Comparison of ENCODE assay signal across 1 cellular context in the genomic region with DNA sequence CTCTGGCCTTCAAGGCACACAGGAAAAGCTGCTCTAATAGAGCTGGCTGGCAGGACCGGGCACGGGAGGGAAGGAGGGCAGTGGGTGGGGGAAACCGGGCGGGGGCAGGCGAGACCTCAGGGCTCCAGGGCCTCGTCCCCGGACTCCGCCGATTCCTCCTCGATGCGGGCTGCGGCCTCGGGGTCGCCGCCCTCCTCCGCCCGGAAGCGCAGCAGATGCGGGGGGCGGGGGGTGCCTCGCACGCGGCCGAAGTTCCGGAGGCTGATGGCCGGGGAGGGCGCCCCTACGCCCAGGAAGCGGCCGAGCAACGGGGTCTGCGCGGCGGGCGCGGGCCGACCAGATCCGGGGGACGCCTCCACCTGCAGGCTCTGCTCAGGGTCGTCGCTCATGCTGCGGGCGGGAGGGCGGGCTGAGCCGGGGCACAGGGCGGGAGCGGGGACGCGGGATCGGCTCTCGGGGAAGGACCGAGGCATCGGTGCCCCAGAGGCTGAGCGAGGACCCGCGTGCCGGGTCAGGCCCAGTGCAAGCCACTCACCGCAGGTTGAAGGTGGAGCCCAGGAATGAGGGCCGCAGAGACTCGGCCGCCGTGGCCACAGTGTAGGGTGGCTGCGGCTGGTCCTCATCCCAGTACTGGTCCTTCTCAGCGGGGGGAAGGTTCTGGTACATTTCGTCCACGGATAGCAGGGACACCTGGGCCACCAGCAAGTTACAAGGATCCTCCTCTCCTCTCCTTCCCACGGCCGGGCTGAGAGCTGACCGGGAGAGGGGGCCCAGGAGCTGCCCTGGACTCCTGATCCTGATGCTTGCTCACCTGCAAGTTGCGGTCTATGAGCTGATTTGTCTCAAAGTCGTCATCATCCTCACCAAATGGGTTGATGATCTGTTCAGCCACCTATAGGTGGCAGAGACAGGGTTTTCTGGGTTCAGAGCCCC.
A peak's percentile ranks its signal among the peaks of the same experiment; 100 is the strongest.
TF ChIP-seq lines count a peak whose summit lies in the region.

No MANE protein-coding gene starts in this region.

TF ChIP-seq in HepG2, 621 proteins besides CTCF, POLR2A, EP300 and RAD21 (continued from another document and continues in another):
- TF ChIP-seq, protein P1, sequence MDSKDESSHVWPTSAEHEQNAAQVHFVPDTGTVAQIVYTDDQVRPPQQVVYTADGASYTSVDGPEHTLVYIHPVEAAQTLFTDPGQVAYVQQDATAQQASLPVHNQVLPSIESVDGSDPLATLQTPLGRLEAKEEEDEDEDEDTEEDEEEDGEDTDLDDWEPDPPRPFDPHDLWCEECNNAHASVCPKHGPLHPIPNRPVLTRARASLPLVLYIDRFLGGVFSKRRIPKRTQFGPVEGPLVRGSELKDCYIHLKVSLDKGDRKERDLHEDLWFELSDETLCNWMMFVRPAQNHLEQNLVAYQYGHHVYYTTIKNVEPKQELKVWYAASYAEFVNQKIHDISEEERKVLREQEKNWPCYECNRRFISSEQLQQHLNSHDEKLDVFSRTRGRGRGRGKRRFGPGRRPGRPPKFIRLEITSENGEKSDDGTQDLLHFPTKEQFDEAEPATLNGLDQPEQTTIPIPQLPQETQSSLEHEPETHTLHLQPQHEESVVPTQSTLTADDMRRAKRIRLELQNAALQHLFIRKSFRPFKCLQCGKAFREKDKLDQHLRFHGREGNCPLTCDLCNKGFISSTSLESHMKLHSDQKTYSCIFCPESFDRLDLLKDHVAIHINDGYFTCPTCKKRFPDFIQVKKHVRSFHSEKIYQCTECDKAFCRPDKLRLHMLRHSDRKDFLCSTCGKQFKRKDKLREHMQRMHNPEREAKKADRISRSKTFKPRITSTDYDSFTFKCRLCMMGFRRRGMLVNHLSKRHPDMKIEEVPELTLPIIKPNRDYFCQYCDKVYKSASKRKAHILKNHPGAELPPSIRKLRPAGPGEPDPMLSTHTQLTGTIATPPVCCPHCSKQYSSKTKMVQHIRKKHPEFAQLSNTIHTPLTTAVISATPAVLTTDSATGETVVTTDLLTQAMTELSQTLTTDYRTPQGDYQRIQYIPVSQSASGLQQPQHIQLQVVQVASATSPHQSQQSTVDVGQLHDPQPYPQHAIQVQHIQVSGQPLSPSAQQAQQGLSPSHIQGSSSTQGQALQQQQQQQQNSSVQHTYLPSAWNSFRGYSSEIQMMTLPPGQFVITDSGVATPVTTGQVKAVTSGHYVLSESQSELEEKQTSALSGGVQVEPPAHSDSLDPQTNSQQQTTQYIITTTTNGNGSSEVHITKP (CRISPR knock-in tag; IDR thresholded peaks at IDR 0.05; ENCODE audit: low read depth): no peak
- TF ChIP-seq, protein P2, sequence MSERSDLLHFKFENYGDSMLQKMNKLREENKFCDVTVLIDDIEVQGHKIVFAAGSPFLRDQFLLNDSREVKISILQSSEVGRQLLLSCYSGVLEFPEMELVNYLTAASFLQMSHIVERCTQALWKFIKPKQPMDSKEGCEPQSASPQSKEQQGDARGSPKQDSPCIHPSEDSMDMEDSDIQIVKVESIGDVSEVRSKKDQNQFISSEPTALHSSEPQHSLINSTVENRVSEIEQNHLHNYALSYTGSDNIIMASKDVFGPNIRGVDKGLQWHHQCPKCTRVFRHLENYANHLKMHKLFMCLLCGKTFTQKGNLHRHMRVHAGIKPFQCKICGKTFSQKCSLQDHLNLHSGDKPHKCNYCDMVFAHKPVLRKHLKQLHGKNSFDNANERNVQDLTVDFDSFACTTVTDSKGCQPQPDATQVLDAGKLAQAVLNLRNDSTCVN (CRISPR knock-in tag; IDR thresholded peaks at IDR 0.05; ENCODE audit: borderline replicate concordance): peak; percentile 13; the same call in 1 of the 2 replicates
- 0 out of 2 replicates have a peak, but pooled peaks have one; percentile 11 for TF ChIP-seq ISL2 (CRISPR knock-in tag; IDR thresholded peaks at IDR 0.05)
- peak; percentile 10; the same call in 1 of the 2 replicates for TF ChIP-seq SP140L (CRISPR knock-in tag; IDR thresholded peaks at IDR 0.05; ENCODE audit: borderline replicate concordance)
- no peak for TF ChIP-seq NR2F6 (IDR thresholded peaks at IDR 0.05)
- peak; percentile 34; the same call in 1 of the 2 replicates for TF ChIP-seq NR2F6 (CRISPR knock-in tag; IDR thresholded peaks at IDR 0.05)
- peak; percentile 95 for TF ChIP-seq ATF7-NPFF (CRISPR knock-in tag; IDR thresholded peaks at IDR 0.05; ENCODE audit: low read depth)
- TF ChIP-seq ETV5 (CRISPR knock-in tag; IDR thresholded peaks at IDR 0.05; ENCODE audit: borderline replicate concordance): peak; percentile 96
- TF ChIP-seq, protein P3, sequence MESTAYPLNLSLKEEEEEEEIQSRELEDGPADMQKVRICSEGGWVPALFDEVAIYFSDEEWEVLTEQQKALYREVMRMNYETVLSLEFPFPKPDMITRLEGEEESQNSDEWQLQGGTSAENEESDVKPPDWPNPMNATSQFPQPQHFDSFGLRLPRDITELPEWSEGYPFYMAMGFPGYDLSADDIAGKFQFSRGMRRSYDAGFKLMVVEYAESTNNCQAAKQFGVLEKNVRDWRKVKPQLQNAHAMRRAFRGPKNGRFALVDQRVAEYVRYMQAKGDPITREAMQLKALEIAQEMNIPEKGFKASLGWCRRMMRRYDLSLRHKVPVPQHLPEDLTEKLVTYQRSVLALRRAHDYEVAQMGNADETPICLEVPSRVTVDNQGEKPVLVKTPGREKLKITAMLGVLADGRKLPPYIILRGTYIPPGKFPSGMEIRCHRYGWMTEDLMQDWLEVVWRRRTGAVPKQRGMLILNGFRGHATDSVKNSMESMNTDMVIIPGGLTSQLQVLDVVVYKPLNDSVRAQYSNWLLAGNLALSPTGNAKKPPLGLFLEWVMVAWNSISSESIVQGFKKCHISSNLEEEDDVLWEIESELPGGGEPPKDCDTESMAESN (CRISPR knock-in tag; conservative IDR thresholded peaks at IDR 0.05): peak; percentile 85
- peak; percentile 63; the same call in 1 of the 2 replicates for TF ChIP-seq KAT7 (CRISPR knock-in tag; IDR thresholded peaks at IDR 0.05; ENCODE audit: borderline replicate concordance)
- TF ChIP-seq ZNF136 (CRISPR knock-in tag; IDR thresholded peaks at IDR 0.05; ENCODE audit: low read depth): 0 out of 2 replicates have a peak, but pooled peaks have one; percentile 43
- 0 out of 2 replicates have a peak, but pooled peaks have one; percentile 30 for TF ChIP-seq BRCA1 (CRISPR knock-in tag; IDR thresholded peaks at IDR 0.05)
- peak; percentile 71 for TF ChIP-seq GABPA (IDR thresholded peaks at IDR 0.05; ENCODE audit: low read depth, low read length)
- peak; percentile 75 for TF ChIP-seq GABPA (CRISPR knock-in tag; IDR thresholded peaks at IDR 0.05; ENCODE audit: low read depth)
- TF ChIP-seq, protein P4, sequence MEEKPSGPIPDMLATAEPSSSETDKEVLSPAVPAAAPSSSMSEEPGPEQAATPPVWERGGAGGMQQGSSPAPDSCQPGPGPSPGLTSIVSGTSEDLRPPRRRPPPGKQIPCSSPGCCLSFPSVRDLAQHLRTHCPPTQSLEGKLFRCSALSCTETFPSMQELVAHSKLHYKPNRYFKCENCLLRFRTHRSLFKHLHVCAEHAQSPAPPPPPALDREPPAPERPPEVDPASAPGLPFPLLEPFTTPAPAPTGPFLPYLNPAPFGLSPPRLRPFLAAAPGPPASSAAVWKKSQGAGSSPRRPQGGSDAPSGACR (CRISPR knock-in tag; IDR thresholded peaks at IDR 0.05): 0 out of 2 replicates have a peak, but pooled peaks have one; percentile 46
- no peak for TF ChIP-seq KDM5A (IDR thresholded peaks at IDR 0.05; ENCODE audit: borderline replicate concordance, low read length)
- TF ChIP-seq, protein P5, sequence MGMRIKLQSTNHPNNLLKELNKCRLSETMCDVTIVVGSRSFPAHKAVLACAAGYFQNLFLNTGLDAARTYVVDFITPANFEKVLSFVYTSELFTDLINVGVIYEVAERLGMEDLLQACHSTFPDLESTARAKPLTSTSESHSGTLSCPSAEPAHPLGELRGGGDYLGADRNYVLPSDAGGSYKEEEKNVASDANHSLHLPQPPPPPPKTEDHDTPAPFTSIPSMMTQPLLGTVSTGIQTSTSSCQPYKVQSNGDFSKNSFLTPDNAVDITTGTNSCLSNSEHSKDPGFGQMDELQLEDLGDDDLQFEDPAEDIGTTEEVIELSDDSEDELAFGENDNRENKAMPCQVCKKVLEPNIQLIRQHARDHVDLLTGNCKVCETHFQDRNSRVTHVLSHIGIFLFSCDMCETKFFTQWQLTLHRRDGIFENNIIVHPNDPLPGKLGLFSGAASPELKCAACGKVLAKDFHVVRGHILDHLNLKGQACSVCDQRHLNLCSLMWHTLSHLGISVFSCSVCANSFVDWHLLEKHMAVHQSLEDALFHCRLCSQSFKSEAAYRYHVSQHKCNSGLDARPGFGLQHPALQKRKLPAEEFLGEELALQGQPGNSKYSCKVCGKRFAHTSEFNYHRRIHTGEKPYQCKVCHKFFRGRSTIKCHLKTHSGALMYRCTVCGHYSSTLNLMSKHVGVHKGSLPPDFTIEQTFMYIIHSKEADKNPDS (CRISPR knock-in tag; IDR thresholded peaks at IDR 0.05): no peak
- TF ChIP-seq ZNF598 (CRISPR knock-in tag; IDR thresholded peaks at IDR 0.05; ENCODE audit: borderline replicate concordance): peak; percentile 48; the same call in 1 of the 2 replicates
- TF ChIP-seq MLLT10 (CRISPR knock-in tag; IDR thresholded peaks at IDR 0.05): no peak
- TF ChIP-seq, protein P6, sequence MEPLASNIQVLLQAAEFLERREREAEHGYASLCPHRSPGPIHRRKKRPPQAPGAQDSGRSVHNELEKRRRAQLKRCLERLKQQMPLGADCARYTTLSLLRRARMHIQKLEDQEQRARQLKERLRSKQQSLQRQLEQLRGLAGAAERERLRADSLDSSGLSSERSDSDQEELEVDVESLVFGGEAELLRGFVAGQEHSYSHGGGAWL (CRISPR knock-in tag; IDR thresholded peaks at IDR 0.05): peak; percentile 84
- 0 out of 2 replicates have a peak, but pooled peaks have one; percentile 51 for TF ChIP-seq PRMT3 (CRISPR knock-in tag; IDR thresholded peaks at IDR 0.05; ENCODE audit: borderline replicate concordance, low read depth)
- TF ChIP-seq CENPX (CRISPR knock-in tag; IDR thresholded peaks at IDR 0.05): no peak
- peak; percentile 43 for TF ChIP-seq ZNF446 (CRISPR knock-in tag; IDR thresholded peaks at IDR 0.05)
- TF ChIP-seq SP4 (CRISPR knock-in tag; IDR thresholded peaks at IDR 0.05): peak; percentile 43; the same call in 1 of the 2 replicates
- TF ChIP-seq PAWR (CRISPR knock-in tag; IDR thresholded peaks at IDR 0.05; ENCODE audit: borderline replicate concordance): no peak
- TF ChIP-seq PHB2 (IDR thresholded peaks at IDR 0.05; ENCODE audit: partially characterized antibody): no peak
- TF ChIP-seq, protein P7, sequence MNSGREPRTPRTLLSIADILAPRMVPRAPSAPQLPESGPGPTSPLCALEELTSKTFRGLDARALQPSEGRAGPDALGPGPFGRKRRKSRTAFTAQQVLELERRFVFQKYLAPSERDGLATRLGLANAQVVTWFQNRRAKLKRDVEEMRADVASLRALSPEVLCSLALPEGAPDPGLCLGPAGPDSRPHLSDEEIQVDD (CRISPR knock-in tag; IDR thresholded peaks at IDR 0.05; ENCODE audit: borderline replicate concordance): peak; percentile 71; the same call in 1 of the 2 replicates
- TF ChIP-seq HOXA9 (CRISPR knock-in tag; IDR thresholded peaks at IDR 0.05; ENCODE audit: borderline replicate concordance): peak; percentile 49; the same call in 1 of the 2 replicates
- TF ChIP-seq KDM1A (CRISPR knock-in tag; IDR thresholded peaks at IDR 0.05): no peak
- no peak for TF ChIP-seq PAF1 (CRISPR knock-in tag; IDR thresholded peaks at IDR 0.05)
- peak; percentile 62 for TF ChIP-seq JUND (CRISPR knock-in tag; IDR thresholded peaks at IDR 0.05)
- TF ChIP-seq ZNF547 (CRISPR knock-in tag; IDR thresholded peaks at IDR 0.05): peak; percentile 20; the same call in 1 of the 2 replicates
- peak; percentile 74; the same call in 1 of the 2 replicates for TF ChIP-seq CHCHD3 (CRISPR knock-in tag; IDR thresholded peaks at IDR 0.05)
- 0 out of 2 replicates have a peak, but pooled peaks have one; percentile 71 for TF ChIP-seq SRY (CRISPR knock-in tag; IDR thresholded peaks at IDR 0.05)
- TF ChIP-seq ZNF451 (CRISPR knock-in tag; IDR thresholded peaks at IDR 0.05): peak; percentile 85; the same call in 1 of the 2 replicates
- peak; percentile 53; the same call in 1 of the 2 replicates for TF ChIP-seq POGZ (CRISPR knock-in tag; IDR thresholded peaks at IDR 0.05)
- TF ChIP-seq, protein P8, sequence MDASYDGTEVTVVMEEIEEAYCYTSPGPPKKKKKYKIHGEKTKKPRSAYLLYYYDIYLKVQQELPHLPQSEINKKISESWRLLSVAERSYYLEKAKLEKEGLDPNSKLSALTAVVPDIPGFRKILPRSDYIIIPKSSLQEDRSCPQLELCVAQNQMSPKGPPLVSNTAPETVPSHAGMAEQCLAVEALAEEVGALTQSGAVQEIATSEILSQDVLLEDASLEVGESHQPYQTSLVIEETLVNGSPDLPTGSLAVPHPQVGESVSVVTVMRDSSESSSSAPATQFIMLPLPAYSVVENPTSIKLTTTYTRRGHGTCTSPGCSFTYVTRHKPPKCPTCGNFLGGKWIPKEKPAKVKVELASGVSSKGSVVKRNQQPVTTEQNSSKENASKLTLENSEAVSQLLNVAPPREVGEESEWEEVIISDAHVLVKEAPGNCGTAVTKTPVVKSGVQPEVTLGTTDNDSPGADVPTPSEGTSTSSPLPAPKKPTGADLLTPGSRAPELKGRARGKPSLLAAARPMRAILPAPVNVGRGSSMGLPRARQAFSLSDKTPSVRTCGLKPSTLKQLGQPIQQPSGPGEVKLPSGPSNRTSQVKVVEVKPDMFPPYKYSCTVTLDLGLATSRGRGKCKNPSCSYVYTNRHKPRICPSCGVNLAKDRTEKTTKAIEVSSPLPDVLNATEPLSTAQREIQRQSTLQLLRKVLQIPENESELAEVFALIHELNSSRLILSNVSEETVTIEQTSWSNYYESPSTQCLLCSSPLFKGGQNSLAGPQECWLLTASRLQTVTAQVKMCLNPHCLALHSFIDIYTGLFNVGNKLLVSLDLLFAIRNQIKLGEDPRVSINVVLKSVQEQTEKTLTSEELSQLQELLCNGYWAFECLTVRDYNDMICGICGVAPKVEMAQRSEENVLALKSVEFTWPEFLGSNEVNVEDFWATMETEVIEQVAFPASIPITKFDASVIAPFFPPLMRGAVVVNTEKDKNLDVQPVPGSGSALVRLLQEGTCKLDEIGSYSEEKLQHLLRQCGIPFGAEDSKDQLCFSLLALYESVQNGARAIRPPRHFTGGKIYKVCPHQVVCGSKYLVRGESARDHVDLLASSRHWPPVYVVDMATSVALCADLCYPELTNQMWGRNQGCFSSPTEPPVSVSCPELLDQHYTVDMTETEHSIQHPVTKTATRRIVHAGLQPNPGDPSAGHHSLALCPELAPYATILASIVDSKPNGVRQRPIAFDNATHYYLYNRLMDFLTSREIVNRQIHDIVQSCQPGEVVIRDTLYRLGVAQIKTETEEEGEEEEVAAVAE (CRISPR knock-in tag; IDR thresholded peaks at IDR 0.05; ENCODE audit: borderline replicate concordance): no peak
